ENCODE assay signal across 1 cellular context in the genomic region with DNA sequence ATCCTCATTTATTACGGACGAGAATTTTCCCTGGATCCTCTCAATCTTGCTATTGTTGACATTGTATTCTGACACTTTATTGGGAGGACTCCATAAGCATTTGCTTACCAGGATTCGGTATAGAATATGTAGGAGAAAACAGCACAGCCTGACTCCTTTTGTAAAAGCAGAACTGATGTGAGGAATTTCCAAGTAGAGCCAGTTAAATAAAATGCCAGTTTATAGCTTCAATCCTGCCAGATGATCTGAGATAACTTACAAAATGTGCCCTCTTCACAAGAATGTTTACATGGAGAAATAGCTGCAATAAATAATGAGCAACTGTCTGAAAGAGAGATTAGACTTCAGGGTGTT.
TF ChIP-seq lines count a peak whose summit lies in the region.

No MANE protein-coding gene starts in this region.

TF ChIP-seq in HEK293, 187 proteins besides CTCF, POLR2A, EP300 and RAD21 (continued from another document):
- TF ChIP-seq, protein P1, sequence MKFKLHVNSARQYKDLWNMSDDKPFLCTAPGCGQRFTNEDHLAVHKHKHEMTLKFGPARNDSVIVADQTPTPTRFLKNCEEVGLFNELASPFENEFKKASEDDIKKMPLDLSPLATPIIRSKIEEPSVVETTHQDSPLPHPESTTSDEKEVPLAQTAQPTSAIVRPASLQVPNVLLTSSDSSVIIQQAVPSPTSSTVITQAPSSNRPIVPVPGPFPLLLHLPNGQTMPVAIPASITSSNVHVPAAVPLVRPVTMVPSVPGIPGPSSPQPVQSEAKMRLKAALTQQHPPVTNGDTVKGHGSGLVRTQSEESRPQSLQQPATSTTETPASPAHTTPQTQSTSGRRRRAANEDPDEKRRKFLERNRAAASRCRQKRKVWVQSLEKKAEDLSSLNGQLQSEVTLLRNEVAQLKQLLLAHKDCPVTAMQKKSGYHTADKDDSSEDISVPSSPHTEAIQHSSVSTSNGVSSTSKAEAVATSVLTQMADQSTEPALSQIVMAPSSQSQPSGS (tag by site-specific recombination; IDR thresholded peaks at IDR 0.05; ENCODE audit: low read depth) = no peak
- peak; percentile 68 for TF ChIP-seq ZBTB20 (tag by site-specific recombination; IDR thresholded peaks at IDR 0.05)
- TF ChIP-seq SP3 (tag by site-specific recombination; IDR thresholded peaks at IDR 0.05) = no peak
- TF ChIP-seq ZNF449 (tag by site-specific recombination; IDR thresholded peaks at IDR 0.05) = no peak; the same call in 1 of the 2 replicates
- peak; percentile 39; the same call in 1 of the 2 replicates for TF ChIP-seq GLIS1 (tag by site-specific recombination; IDR thresholded peaks at IDR 0.05)
- no peak for TF ChIP-seq ZBTB1 (tag by site-specific recombination; IDR thresholded peaks at IDR 0.05)
- TF ChIP-seq ZNF561 (tag by site-specific recombination; IDR thresholded peaks at IDR 0.05; ENCODE audit: borderline replicate concordance) = no peak
- TF ChIP-seq, protein P2, sequence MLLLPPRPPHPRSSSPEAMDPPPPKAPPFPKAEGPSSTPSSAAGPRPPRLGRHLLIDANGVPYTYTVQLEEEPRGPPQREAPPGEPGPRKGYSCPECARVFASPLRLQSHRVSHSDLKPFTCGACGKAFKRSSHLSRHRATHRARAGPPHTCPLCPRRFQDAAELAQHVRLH (tag by site-specific recombination; IDR thresholded peaks at IDR 0.05) = no peak
- TF ChIP-seq ZBTB17 (tag by site-specific recombination; IDR thresholded peaks at IDR 0.05) = 0 out of 2 replicates have a peak, but pooled peaks have one; percentile 2
- TF ChIP-seq, protein P3, sequence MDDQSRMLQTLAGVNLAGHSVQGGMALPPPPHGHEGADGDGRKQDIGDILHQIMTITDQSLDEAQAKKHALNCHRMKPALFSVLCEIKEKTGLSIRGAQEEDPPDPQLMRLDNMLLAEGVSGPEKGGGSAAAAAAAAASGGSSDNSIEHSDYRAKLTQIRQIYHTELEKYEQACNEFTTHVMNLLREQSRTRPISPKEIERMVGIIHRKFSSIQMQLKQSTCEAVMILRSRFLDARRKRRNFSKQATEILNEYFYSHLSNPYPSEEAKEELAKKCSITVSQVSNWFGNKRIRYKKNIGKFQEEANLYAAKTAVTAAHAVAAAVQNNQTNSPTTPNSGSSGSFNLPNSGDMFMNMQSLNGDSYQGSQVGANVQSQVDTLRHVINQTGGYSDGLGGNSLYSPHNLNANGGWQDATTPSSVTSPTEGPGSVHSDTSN (CRISPR knock-in tag; IDR thresholded peaks at IDR 0.05) = no peak
- TF ChIP-seq ZNF112 (tag by site-specific recombination; IDR thresholded peaks at IDR 0.05) = no peak
- no peak for TF ChIP-seq ZNF202 (tag by site-specific recombination; IDR thresholded peaks at IDR 0.05; ENCODE audit: borderline replicate concordance)
- no peak for TF ChIP-seq KLF9 (tag by site-specific recombination; IDR thresholded peaks at IDR 0.05; ENCODE audit: low read depth)
- TF ChIP-seq, protein P4, sequence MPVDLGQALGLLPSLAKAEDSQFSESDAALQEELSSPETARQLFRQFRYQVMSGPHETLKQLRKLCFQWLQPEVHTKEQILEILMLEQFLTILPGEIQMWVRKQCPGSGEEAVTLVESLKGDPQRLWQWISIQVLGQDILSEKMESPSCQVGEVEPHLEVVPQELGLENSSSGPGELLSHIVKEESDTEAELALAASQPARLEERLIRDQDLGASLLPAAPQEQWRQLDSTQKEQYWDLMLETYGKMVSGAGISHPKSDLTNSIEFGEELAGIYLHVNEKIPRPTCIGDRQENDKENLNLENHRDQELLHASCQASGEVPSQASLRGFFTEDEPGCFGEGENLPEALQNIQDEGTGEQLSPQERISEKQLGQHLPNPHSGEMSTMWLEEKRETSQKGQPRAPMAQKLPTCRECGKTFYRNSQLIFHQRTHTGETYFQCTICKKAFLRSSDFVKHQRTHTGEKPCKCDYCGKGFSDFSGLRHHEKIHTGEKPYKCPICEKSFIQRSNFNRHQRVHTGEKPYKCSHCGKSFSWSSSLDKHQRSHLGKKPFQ (tag by site-specific recombination; IDR thresholded peaks at IDR 0.05) = 0 out of 2 replicates have a peak, but pooled peaks have one; percentile 1
- no peak for TF ChIP-seq ZNF23 (tag by site-specific recombination; IDR thresholded peaks at IDR 0.05; ENCODE audit: borderline replicate concordance)
- TF ChIP-seq ZFHX2 (tag by site-specific recombination; conservative IDR thresholded peaks at IDR 0.05) = no peak
- TF ChIP-seq ZNF2 (tag by site-specific recombination; IDR thresholded peaks at IDR 0.05) = no peak
- TF ChIP-seq ZNF19 (tag by site-specific recombination; IDR thresholded peaks at IDR 0.05; ENCODE audit: low read depth) = no peak
- TF ChIP-seq, protein P5, sequence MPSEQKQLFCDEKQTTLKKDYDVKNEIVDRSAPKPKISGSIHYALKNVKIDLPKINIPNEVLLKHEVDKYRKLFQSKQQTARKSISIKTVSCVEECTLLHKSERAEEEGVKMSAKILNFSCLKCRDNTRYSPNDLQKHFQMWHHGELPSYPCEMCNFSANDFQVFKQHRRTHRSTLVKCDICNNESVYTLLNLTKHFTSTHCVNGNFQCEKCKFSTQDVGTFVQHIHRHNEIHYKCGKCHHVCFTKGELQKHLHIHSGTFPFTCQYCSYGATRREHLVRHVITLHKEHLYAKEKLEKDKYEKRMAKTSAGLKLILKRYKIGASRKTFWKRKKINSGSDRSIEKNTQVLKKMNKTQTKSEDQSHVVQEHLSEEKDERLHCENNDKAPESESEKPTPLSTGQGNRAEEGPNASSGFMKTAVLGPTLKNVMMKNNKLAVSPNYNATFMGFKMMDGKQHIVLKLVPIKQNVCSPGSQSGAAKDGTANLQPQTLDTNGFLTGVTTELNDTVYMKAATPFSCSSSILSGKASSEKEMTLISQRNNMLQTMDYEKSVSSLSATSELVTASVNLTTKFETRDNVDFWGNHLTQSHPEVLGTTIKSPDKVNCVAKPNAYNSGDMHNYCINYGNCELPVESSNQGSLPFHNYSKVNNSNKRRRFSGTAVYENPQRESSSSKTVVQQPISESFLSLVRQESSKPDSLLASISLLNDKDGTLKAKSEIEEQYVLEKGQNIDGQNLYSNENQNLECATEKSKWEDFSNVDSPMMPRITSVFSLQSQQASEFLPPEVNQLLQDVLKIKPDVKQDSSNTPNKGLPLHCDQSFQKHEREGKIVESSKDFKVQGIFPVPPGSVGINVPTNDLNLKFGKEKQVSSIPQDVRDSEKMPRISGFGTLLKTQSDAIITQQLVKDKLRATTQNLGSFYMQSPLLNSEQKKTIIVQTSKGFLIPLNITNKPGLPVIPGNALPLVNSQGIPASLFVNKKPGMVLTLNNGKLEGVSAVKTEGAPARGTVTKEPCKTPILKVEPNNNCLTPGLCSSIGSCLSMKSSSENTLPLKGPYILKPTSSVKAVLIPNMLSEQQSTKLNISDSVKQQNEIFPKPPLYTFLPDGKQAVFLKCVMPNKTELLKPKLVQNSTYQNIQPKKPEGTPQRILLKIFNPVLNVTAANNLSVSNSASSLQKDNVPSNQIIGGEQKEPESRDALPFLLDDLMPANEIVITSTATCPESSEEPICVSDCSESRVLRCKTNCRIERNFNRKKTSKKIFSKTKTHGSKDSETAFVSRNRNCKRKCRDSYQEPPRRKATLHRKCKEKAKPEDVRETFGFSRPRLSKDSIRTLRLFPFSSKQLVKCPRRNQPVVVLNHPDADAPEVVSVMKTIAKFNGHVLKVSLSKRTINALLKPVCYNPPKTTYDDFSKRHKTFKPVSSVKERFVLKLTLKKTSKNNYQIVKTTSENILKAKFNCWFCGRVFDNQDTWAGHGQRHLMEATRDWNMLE (tag by site-specific recombination; conservative IDR thresholded peaks at IDR 0.05; ENCODE audit: low read depth) = no peak; the same call in 1 of the 2 replicates
- no peak for TF ChIP-seq ZNF677 (tag by site-specific recombination; IDR thresholded peaks at IDR 0.05)
- no peak for TF ChIP-seq ZSCAN16 (tag by site-specific recombination; IDR thresholded peaks at IDR 0.05)
- TF ChIP-seq PRDM4 (tag by site-specific recombination; IDR thresholded peaks at IDR 0.05) = 0 out of 2 replicates have a peak, but pooled peaks have one; percentile 6
- no peak for TF ChIP-seq ZFP37 (tag by site-specific recombination; IDR thresholded peaks at IDR 0.05)
- TF ChIP-seq, protein P6, sequence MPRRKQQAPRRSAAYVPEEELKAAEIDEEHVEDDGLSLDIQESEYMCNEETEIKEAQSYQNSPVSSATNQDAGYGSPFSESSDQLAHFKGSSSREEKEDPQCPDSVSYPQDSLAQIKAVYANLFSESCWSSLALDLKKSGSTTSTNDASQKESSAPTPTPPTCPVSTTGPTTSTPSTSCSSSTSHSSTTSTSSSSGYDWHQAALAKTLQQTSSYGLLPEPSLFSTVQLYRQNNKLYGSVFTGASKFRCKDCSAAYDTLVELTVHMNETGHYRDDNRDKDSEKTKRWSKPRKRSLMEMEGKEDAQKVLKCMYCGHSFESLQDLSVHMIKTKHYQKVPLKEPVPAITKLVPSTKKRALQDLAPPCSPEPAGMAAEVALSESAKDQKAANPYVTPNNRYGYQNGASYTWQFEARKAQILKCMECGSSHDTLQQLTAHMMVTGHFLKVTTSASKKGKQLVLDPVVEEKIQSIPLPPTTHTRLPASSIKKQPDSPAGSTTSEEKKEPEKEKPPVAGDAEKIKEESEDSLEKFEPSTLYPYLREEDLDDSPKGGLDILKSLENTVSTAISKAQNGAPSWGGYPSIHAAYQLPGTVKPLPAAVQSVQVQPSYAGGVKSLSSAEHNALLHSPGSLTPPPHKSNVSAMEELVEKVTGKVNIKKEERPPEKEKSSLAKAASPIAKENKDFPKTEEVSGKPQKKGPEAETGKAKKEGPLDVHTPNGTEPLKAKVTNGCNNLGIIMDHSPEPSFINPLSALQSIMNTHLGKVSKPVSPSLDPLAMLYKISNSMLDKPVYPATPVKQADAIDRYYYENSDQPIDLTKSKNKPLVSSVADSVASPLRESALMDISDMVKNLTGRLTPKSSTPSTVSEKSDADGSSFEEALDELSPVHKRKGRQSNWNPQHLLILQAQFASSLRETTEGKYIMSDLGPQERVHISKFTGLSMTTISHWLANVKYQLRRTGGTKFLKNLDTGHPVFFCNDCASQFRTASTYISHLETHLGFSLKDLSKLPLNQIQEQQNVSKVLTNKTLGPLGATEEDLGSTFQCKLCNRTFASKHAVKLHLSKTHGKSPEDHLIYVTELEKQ (tag by site-specific recombination; IDR thresholded peaks at IDR 0.05; ENCODE audit: borderline replicate concordance) = no peak
- TF ChIP-seq ZNF510 (tag by site-specific recombination; IDR thresholded peaks at IDR 0.05; ENCODE audit: insufficient replicate concordance) = peak; percentile 22
- peak; percentile 63 for TF ChIP-seq PRDM6 (tag by site-specific recombination; IDR thresholded peaks at IDR 0.05)
- no peak for TF ChIP-seq TRIM28 (IDR thresholded peaks at IDR 0.05; ENCODE audit: borderline replicate concordance, low read length)
- TF ChIP-seq ZNF549 (tag by site-specific recombination; IDR thresholded peaks at IDR 0.05) = no peak
- no peak for TF ChIP-seq WT1 (tag by site-specific recombination; IDR thresholded peaks at IDR 0.05)
TF ChIP-seq in HEK293: peak in this region for 10.
